ENCODE assay signal across 1 cellular context in the genomic region with DNA sequence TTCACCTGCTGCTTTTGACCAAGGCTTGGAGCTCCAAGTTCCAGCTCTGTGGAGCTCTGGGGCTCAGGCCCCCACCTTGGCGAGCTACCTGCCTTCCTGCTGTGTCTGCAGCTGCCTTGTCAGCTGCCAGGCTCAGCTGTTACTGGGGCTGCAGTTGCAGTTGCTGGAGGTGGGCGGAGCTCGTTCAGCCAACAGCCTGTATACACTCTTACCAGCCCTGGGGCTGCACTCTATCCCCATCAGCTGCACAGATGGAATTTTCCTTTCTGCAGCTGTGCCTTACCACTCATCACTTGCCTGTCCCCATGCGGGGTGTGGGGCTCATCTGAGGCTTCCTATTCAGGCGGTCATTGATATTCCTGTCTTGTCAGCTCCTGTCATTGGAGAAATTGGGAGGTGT.
A peak's percentile ranks its signal among the peaks of the same experiment; 100 is the strongest.
TF ChIP-seq lines count a peak whose summit lies in the region.

No MANE protein-coding gene starts in this region.

TF ChIP-seq in H1, 55 proteins besides CTCF, POLR2A, EP300 and RAD21:
- TF ChIP-seq SIN3A (conservative IDR thresholded peaks at IDR 0.05 in 1 of 2, IDR thresholded peaks at IDR 0.05 in 1 of 2; ENCODE audit: low read depth in 1 of 2, low read length in 2 of 2) = peak; percentile 77 to 91; a peak in 2 of 4 replicates
- no peak for TF ChIP-seq GABPA (IDR thresholded peaks at IDR 0.05; ENCODE audit: borderline replicate concordance, insufficient read depth, low read length)
